Comparison of ENCODE assay signal across 15 cellular contexts in genomic region chr1:37676281-37677243, GRCh38. TPM values are rescaled to one million over a fixed set of nuclear protein-coding genes. Genes with fewer than 3 reads are reported as not detected.
A peak's percentile ranks its signal among the peaks of the same experiment; 100 is the strongest.
DNase-seq lines count a peak whose midpoint lies in the region; ATAC-seq and TF ChIP-seq lines count a peak whose summit lies in the region.
"Had no signal": no experiment of that assay in that cellular context is flagged by ENCODE, and none has a peak within 500 bp of the region (broad histone marks: within the 10 kb centered on the region; RNA-seq: fewer than 3 reads in every experiment).

No MANE protein-coding gene starts in this region.

- H3K4me2 ChIP-seq in MM.1S (ENCODE audit: low read depth, low read length) (peak overlapping the region; percentile 87), hepatocyte (peak overlapping the region; percentile 46)

- peak overlapping the region; percentile 63 for H3K9ac ChIP-seq in MM.1S (ENCODE audit: low read length)

- H3K4me1 ChIP-seq in MM.1S (ENCODE audit: low read length) (peaks cover 48% of the 10 kb centered on the region), hepatocyte (ENCODE audit: insufficient read depth) (peaks cover 6% of the 10 kb centered on the region)

- H3K9me3 ChIP-seq in MM.1S (replicated peaks; ENCODE audit: insufficient read depth, low read length) (no peaks in the 10 kb centered on the region), hepatocyte (ENCODE audit: low read depth) (no peaks in the 10 kb centered on the region)

- H3K9me2 ChIP-seq in MM.1S (replicated peaks; ENCODE audit: insufficient read depth, low read length) (no peaks in the 10 kb centered on the region), hepatocyte (replicated peaks; ENCODE audit: insufficient read depth) (no peaks in the 10 kb centered on the region)

- ATAC-seq in HG03159 (IDR thresholded peaks at IDR 0.05; ENCODE audit: unreplicated experiment) (no peak), HG03520 (IDR thresholded peaks at IDR 0.05; ENCODE audit: unreplicated experiment) (no peak)
- ATAC-seq: activated CD8-positive, alpha-beta T cell treated with anti-CD3 and anti-CD28 coated beads for 36 hours had no signal

- H3K4me3 ChIP-seq in MM.1S (ENCODE audit: low read length) (peak overlapping the region; percentile 16; the same call in 1 of the 2 replicates), hepatocyte (no peak overlapping the region)

- peak; percentile 26 for TF ChIP-seq CTCF in MM.1S (IDR thresholded peaks at IDR 0.05; ENCODE audit: low read length)
- peak; percentile 15 for TF ChIP-seq CTCF in hepatocyte (IDR thresholded peaks at IDR 0.05; ENCODE audit: poor library complexity)

- H4K20me1 ChIP-seq in MM.1S (ENCODE audit: insufficient read depth, low read length) (no peaks in the 10 kb centered on the region), hepatocyte (ENCODE audit: insufficient read depth, poor library complexity, severe bottlenecking) (no peaks in the 10 kb centered on the region)

- H3K27me3 ChIP-seq in MM.1S (replicated peaks; ENCODE audit: insufficient read depth, low read length): no peaks in the 10 kb centered on the region
- H3K27me3 ChIP-seq in hepatocyte: peaks cover 8% of the 10 kb centered on the region
- H3K27me3 ChIP-seq: brain microvascular endothelial cell had no signal

- H3K27ac ChIP-seq in MM.1S (ENCODE audit: low read length) (peak overlapping the region; percentile 94), hepatocyte (no peak overlapping the region)
- H3K27ac ChIP-seq: brain microvascular endothelial cell had no signal

- TF ChIP-seq POLR2A in erythroblast (IDR thresholded peaks at IDR 0.05; ENCODE audit: low read length): no peak

- H3K36me3 ChIP-seq in MM.1S (replicated peaks; ENCODE audit: insufficient read depth, low read length) (no peaks in the 10 kb centered on the region), hepatocyte (replicated peaks; ENCODE audit: insufficient read depth, low read depth) (no peaks in the 10 kb centered on the region)

- 48% methylated on average over 15 of the region's 15 CpGs for WGBS in hepatocyte (ENCODE audit: low lambda C conversion rate, missing lambda C conversion rate)

- H3F3A ChIP-seq in MM.1S (ENCODE audit: insufficient read depth, low read length): peaks cover 34% of the 10 kb centered on the region

- H3K79me2 ChIP-seq in MM.1S (ENCODE audit: low read length) (no peaks in the 10 kb centered on the region), hepatocyte (no peaks in the 10 kb centered on the region)

- DNase-seq in SIG-M5 treated with dmso at 0.1 percent for 504 hours (lab: John Stamatoyannopoulos, UW; ENCODE audit: unreplicated experiment) (peak; percentile 75), SIG-M5 (lab: John Stamatoyannopoulos, UW) (no peak), MM.1S (peak; percentile 75), hepatocyte (ENCODE audit: low spot score) (peak; percentile 51), ureter (ENCODE audit: low spot score) (peak; percentile 66), erythroblast (lab: John Stamatoyannopoulos, UW) (no peak)
- DNase-seq: 8988T; activated CD8-positive, alpha-beta T cell treated with anti-CD3 and anti-CD28 coated beads for 36 hours; brain microvascular endothelial cell; NCI-H1092 treated with DMSO at 0.1 percent for 48 hours; SHP77; stimulated activated CD4-positive, alpha-beta T cell treated with anti-CD3 and anti-CD28 coated beads, Interleukin-1b, Interleukin-23, amount 100 ng/mL, for 48 hours had no signal

- H2AFZ ChIP-seq in MM.1S (ENCODE audit: low read length) (peak overlapping the region; percentile 62), hepatocyte (no peak overlapping the region)

RNA-seq across cellular contexts. Expression of gene CDCA8, which starts 15.8 kb away (rescaled TPM):
- total RNA-seq in hepatocyte (4.1 and 4.3 TPM in 2 replicates), ureter (1.2 TPM)
- 5.4 and 5.7 TPM in 2 replicates for polyA plus RNA-seq in hepatocyte

RNA-seq across cellular contexts. Expression of gene RSPO1, which starts 41.9 kb away (rescaled TPM):
- total RNA-seq in hepatocyte (0.83 and 0.88 TPM in 2 replicates), ureter (1.3 TPM)
- polyA plus RNA-seq in hepatocyte: 1.5 and 2.4 TPM in 2 replicates
- total RNA-seq: activated CD8-positive, alpha-beta T cell treated with anti-CD3 and anti-CD28 coated beads for 36 hours; glomerular endothelial cell had no signal

Comparison
In these comparisons a context has a peak if more than half of its experiments do, and no peak if none do; other contexts are left out.
1. DNase-seq: peak in SIG-M5 treated with dmso at 0.1 percent for 504 hours (single experiment), MM.1S (single experiment), hepatocyte (single experiment) and ureter (single experiment); none in SIG-M5 (single experiment) and erythroblast (0 of 2).